In genomic region chr12:13436696-13437391, GRCh38 we compare ENCODE assay signal across 14 cellular contexts.
DNase-seq lines count a peak whose midpoint lies in the region; ATAC-seq and TF ChIP-seq lines count a peak whose summit lies in the region.
"Had no signal": no experiment of that assay in that cellular context is flagged by ENCODE, and none has a peak within 500 bp of the region (broad histone marks: within the 10 kb centered on the region; RNA-seq: fewer than 3 reads in every experiment).

No MANE protein-coding gene starts in this region.

- H3K9me3 ChIP-seq in left ventricle myocardium inferior (replicated peaks) (no peaks in the 10 kb centered on the region), ascending aorta (no peaks in the 10 kb centered on the region), right atrium auricular region (no peaks in the 10 kb centered on the region)

- DNase-seq in Right ventricle myocardium inferior (ENCODE audit: missing footprints) (no peak), left ventricle myocardium inferior (no peak), ascending aorta (ENCODE audit: low spot score in 2 of 2) (peak; percentile 14 to 69), right atrium auricular region (ENCODE audit: low spot score) (peak; percentile 78), medulla oblongata (ENCODE audit: extremely low spot score) (no peak)
- no peak for DNase-seq in NK-92 treated with Interleukin-12 subunit alpha and Interleukin-12 subunit beta, amount 100 ng/mL, for 24 hours (lab: John Stamatoyannopoulos, UW)
- DNase-seq: activated CD8-positive, alpha-beta T cell treated with anti-CD3 and anti-CD28 coated beads, Interleukin-2, amount 10 ng/mL, durations not matched to agents 7 days and 5 days; activated naive CD4-positive, alpha-beta T cell treated with anti-CD3 and anti-CD28 coated beads, Interleukin-2, amount 10 ng/mL, durations not matched to agents 7 days and 5 days; effector CD8-positive, alpha-beta T cell; NCI-H1092 treated with DMSO at 0.1 percent for 48 hours; NCI-H524 treated with DMSO at 0.1 percent for 48 hours; T-cell had no signal

- H3K4me1 ChIP-seq in left ventricle myocardium inferior (peaks cover 12% of the 10 kb centered on the region), ascending aorta (no peaks in the 10 kb centered on the region), right atrium auricular region (peaks cover 0 to 8% of the 10 kb centered on the region in 2 donors)

- H3K27ac ChIP-seq in left ventricle myocardium inferior (replicated peaks) (no peak overlapping the region), ascending aorta (no peak overlapping the region), right atrium auricular region (no peak overlapping the region)

- intact Hi-C loops in Right ventricle myocardium inferior (cut with DNase I) = no loop called here
- intact Hi-C loops in left ventricle myocardium inferior (cut with micrococcal nuclease) = no loop called here
- intact Hi-C loops in ascending aorta (cut with DNase I) = no loop called here

- peaks cover 63% of the 10 kb centered on the region for H3K27me3 ChIP-seq in left ventricle myocardium inferior (ENCODE audit: low read depth)
- no peaks in the 10 kb centered on the region for H3K27me3 ChIP-seq in ascending aorta
- H3K27me3 ChIP-seq in right atrium auricular region = peaks cover 0 to 4% of the 10 kb centered on the region in 2 donors

- no peak for TF ChIP-seq CTCF in left ventricle myocardium inferior (IDR thresholded peaks at IDR 0.05; ENCODE audit: borderline replicate concordance)
- no peak for TF ChIP-seq CTCF in ascending aorta (IDR thresholded peaks at IDR 0.05)
- TF ChIP-seq CTCF in right atrium auricular region (IDR thresholded peaks at IDR 0.05) = no peak

- no peaks in the 10 kb centered on the region for H3K36me3 ChIP-seq in left ventricle myocardium inferior
- no peaks in the 10 kb centered on the region for H3K36me3 ChIP-seq in ascending aorta
- no peaks in the 10 kb centered on the region for H3K36me3 ChIP-seq in right atrium auricular region

- ATAC-seq in Right ventricle myocardium inferior (peak; percentile 88), GM19023 (IDR thresholded peaks at IDR 0.05; ENCODE audit: unreplicated experiment) (no peak), GM21825 (IDR thresholded peaks at IDR 0.05; ENCODE audit: unreplicated experiment) (no peak)
- ATAC-seq: activated CD8-positive, alpha-beta T cell treated with anti-CD3 and anti-CD28 coated beads, Interleukin-2, amount 10 ng/mL, durations not matched to agents 7 days and 5 days; T-cell had no signal

- H3K4me3 ChIP-seq in left ventricle myocardium inferior (no peak overlapping the region), ascending aorta (no peak overlapping the region), right atrium auricular region (no peak overlapping the region)

Comparison
In these comparisons a context has a peak if more than half of its experiments do, and no peak if none do; other contexts are left out.
1. DNase-seq: peak in ascending aorta (2 of 2) and right atrium auricular region (single experiment); none in Right ventricle myocardium inferior (single experiment), left ventricle myocardium inferior (single experiment), medulla oblongata (single experiment) and NK-92 treated with Interleukin-12 subunit alpha and Interleukin-12 subunit beta, amount 100 ng/mL, for 24 hours (single experiment).